ENCODE assay signal across 9 cellular contexts in genomic region chr18:77100751-77101355, GRCh38. TPM values are rescaled to one million over a fixed set of nuclear protein-coding genes. Genes with fewer than 3 reads are reported as not detected.
DNase-seq lines count a peak whose midpoint lies in the region; ATAC-seq lines count a peak whose summit lies in the region.
"Had no signal": no experiment of that assay in that cellular context is flagged by ENCODE, and none has a peak within 500 bp of the region (broad histone marks: within the 10 kb centered on the region; RNA-seq: fewer than 3 reads in every experiment).

No MANE protein-coding gene starts in this region.

- H2AFZ ChIP-seq in ACC112 (ENCODE audit: low read length, unreplicated experiment) (peak overlapping the region; percentile 11), Karpas-422 (ENCODE audit: low read length) (no peak overlapping the region)

- H3K4me1 ChIP-seq in ACC112 (ENCODE audit: control insufficient read depth, insufficient read depth, low read length, unreplicated experiment) (peaks cover 51% of the 10 kb centered on the region), Karpas-422 (ENCODE audit: low read length) (peaks cover 86% of the 10 kb centered on the region), muscle layer of colon (ENCODE audit: insufficient read depth, low read length) (peaks cover 54% of the 10 kb centered on the region)

- no peaks in the 10 kb centered on the region for H3K9me3 ChIP-seq in Karpas-422 (ENCODE audit: low read length)
- no peaks in the 10 kb centered on the region for H3K9me3 ChIP-seq in muscle layer of colon (ENCODE audit: low read length)

- ATAC-seq in GM19324 (IDR thresholded peaks at IDR 0.05; ENCODE audit: low FRiP score, unreplicated experiment) (no peak), GM21717 (IDR thresholded peaks at IDR 0.05; ENCODE audit: unreplicated experiment) (no peak)

- peak overlapping the region; percentile 71 for H3K4me2 ChIP-seq in Karpas-422 (ENCODE audit: low read depth, low read length, poor library complexity, severe bottlenecking)

- WGBS in adipose tissue, 3 donors = 74 to 82% (median 75%) methylated on average over 8 of the region's 8 CpGs

- H3K4me3 ChIP-seq in ACC112 (ENCODE audit: low read depth, low read length) = peak overlapping the region; percentile 57
- H3K4me3 ChIP-seq in Karpas-422 (ENCODE audit: low read length) = no peak overlapping the region
- H3K4me3 ChIP-seq in muscle layer of colon (ENCODE audit: low read depth in 1 of 2, low read length in 2 of 2) = no peak overlapping the region

- no peaks in the 10 kb centered on the region for H3K9me2 ChIP-seq in Karpas-422 (replicated peaks; ENCODE audit: insufficient read depth, low read length)

- H3K9ac ChIP-seq in Karpas-422 (ENCODE audit: low read length) (peak overlapping the region; percentile 58; the same call in 1 of the 2 replicates), muscle layer of colon (ENCODE audit: low read length) (no peak overlapping the region)

- no peaks in the 10 kb centered on the region for H3K36me3 ChIP-seq in ACC112 (ENCODE audit: insufficient read depth, low read length)
- H3K36me3 ChIP-seq in Karpas-422 (ENCODE audit: insufficient read depth, low read length) = peaks cover 18% of the 10 kb centered on the region
- no peaks in the 10 kb centered on the region for H3K36me3 ChIP-seq in muscle layer of colon (ENCODE audit: insufficient read depth, low read length)

- DNase-seq in Karpas-422 = no peak
- DNase-seq in medulla oblongata (ENCODE audit: extremely low spot score) = no peak
- DNase-seq in NCI-H1417 treated with DMSO at 0.1 percent for 48 hours (lab: John Stamatoyannopoulos, UW) = no peak
- DNase-seq: midbrain had no signal

- no peaks in the 10 kb centered on the region for H3K27me3 ChIP-seq in ACC112 (ENCODE audit: insufficient read depth, low read length)
- H3K27me3 ChIP-seq in Karpas-422 (ENCODE audit: low read length) = no peaks in the 10 kb centered on the region
- H3K27me3 ChIP-seq in muscle layer of colon (ENCODE audit: control insufficient read depth in 1 of 2, insufficient read depth in 2 of 2, low read length in 2 of 2) = no peaks in the 10 kb centered on the region

- H3K27ac ChIP-seq in ACC112 (ENCODE audit: low read depth, low read length) (peak overlapping the region; percentile 98), Karpas-422 (ENCODE audit: low read length) (peak overlapping the region; percentile 87), adipose tissue (ENCODE audit: low read depth, low read length) (peak overlapping the region; percentile 79), muscle layer of colon (ENCODE audit: low read depth, low read length) (peak overlapping the region; percentile 27)

- H4K20me1 ChIP-seq in Karpas-422 (ENCODE audit: insufficient read depth, low read depth, low read length) = peaks cover 7% of the 10 kb centered on the region; the same call in 1 of the 2 replicates

- H3K79me2 ChIP-seq in ACC112 (ENCODE audit: control insufficient read depth, insufficient read depth, low read length, unreplicated experiment) (no peaks in the 10 kb centered on the region), Karpas-422 (ENCODE audit: low read length) (peaks cover 69% of the 10 kb centered on the region)

RNA-seq across cellular contexts. Expression of gene MBP, which starts 31.7 kb away (rescaled TPM):
- total RNA-seq in Karpas-422 (2014; rRNA removed; shearing (Covaris generic); ENCODE audit: low replicate concordance) = 58.3 and 67.8 TPM in 2 replicates
- polyA plus RNA-seq in adipose tissue = 10 to 100 TPM in 1 of 3 donors, 1 to 10 TPM in 2; 6.6 to 14.6 (median 8.5) TPM

Comparison
In these comparisons a context has a peak if more than half of its experiments do, and no peak if none do; other contexts are left out.
1. H3K27ac ChIP-seq: peak in every context shown above with its lines; median percentile 98 in ACC112; 87 in Karpas-422; 79 in adipose tissue; 27 in muscle layer of colon.